Comparison of ENCODE assay signal across 20 cellular contexts in the genomic region with DNA sequence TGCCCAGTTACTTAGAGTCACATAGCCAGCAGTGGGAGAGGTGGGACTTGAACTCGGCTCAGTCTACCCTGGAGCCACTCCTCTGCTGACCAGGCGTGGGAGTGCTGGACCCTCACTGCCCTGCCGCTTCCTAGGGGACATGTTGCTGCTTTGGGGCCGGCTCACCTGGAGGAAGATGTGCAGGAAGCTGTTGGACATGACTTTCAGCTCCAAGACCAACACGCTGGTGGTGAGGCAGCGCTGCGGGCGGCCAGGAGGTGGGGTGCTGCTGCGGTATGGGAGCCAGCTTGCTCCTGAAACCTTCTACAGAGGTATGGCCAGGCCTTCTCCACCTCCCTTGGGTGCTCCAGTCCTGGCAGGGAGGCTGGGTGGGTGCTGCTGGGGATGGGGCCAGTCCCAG. TPM values are rescaled to one million over a fixed set of nuclear protein-coding genes. Genes with fewer than 3 reads are reported as not detected.
DNase-seq lines count a peak whose midpoint lies in the region; ATAC-seq and TF ChIP-seq lines count a peak whose summit lies in the region.
"Had no signal": no experiment of that assay in that cellular context is flagged by ENCODE, and none has a peak within 500 bp of the region (broad histone marks: within the 10 kb centered on the region; RNA-seq: fewer than 3 reads in every experiment).

No MANE protein-coding gene starts in this region.

- H3K27ac Mint-ChIP-seq in glutamatergic neuron (ENCODE audit: unreplicated experiment): no peak overlapping the region
- H3K27ac Mint-ChIP-seq: effector memory CD8-positive, alpha-beta T cell; immature natural killer cell had no signal

- TF ChIP-seq CTCF in DND-41 (IDR thresholded peaks at IDR 0.05; ENCODE audit: borderline replicate concordance, extremely low read depth, low read length, poor library complexity, severe bottlenecking): peak; percentile 38
- peak; percentile 39 for TF ChIP-seq CTCF in HEK293 (tag by site-specific recombination; IDR thresholded peaks at IDR 0.05)
- no peak for TF ChIP-seq CTCF in glutamatergic neuron (IDR thresholded peaks at IDR 0.05; ENCODE audit: partially characterized antibody, unreplicated experiment)

- no peak overlapping the region for H3K4me2 ChIP-seq in DND-41 (ENCODE audit: insufficient read depth, low read length)

- POLR2A ChIA-PET in HEK293 (lab: Yijun Ruan, JAX): no interaction called here

- H3K4me1 ChIP-seq in DND-41 (ENCODE audit: insufficient read depth, low read length) (peaks cover 21% of the 10 kb centered on the region), HEK293 (ENCODE audit: control insufficient read depth, insufficient read depth, low read length) (no peaks in the 10 kb centered on the region)

- H3K36me3 Mint-ChIP-seq in glutamatergic neuron (ENCODE audit: unreplicated experiment): no peaks in the 10 kb centered on the region
- H3K36me3 Mint-ChIP-seq: IgD-negative memory B cell, immature natural killer cell had no signal

- DNase-seq in DND-41 (no peak), RPMI8226 (peak; percentile 43), glutamatergic neuron (peak; percentile 45), AG08396 (ENCODE audit: low spot score) (no peak), NCI-H1105 treated with DMSO at 0.1 percent for 48 hours (lab: John Stamatoyannopoulos, UW) (no peak), EL (no peak)
- DNase-seq: activated CD4-positive, alpha-beta T cell treated with anti-CD3 and anti-CD28 coated beads for 4 hours; effector memory CD8-positive, alpha-beta T cell; heart left ventricle; immature natural killer cell; NCI-H1092 treated with DMSO at 0.1 percent for 48 hours; NCI-H526; Peyer's patch had no signal

- ATAC-seq in DND-41 (ENCODE audit: insufficient read depth, low read depth) (no peak), SK-N-SH treated with all-trans-retinoic acid at 6 μM for 48 hours (no peak)
- ATAC-seq: effector memory CD8-positive, alpha-beta T cell; heart left ventricle had no signal

- H3K79me2 ChIP-seq in DND-41 (ENCODE audit: insufficient read depth, low read length): no peaks in the 10 kb centered on the region

- H4K20me1 ChIP-seq in DND-41 (ENCODE audit: insufficient read depth, low read length): 0 out of 2 replicates have a peak, but pooled peaks cover 6% of the 10 kb centered on the region

- CTCF ChIA-PET in HEK293 (lab: Yijun Ruan, JAX): interaction anchor here (1.9 kb wide), 1 partner anchor 31 kb away, joined by 5 read pairs; no protein-coding TSS in a partner anchor

- H3K36me3 ChIP-seq in DND-41 (ENCODE audit: insufficient read depth, low read length) (no peaks in the 10 kb centered on the region), HEK293 (ENCODE audit: control insufficient read depth in 2 of 2, insufficient read depth in 1 of 2, low read length in 2 of 2) (peaks cover 0 to 7% of the 10 kb centered on the region in 2 experiments; a peak in 1 of 3 replicates)
- H3K36me3 ChIP-seq: heart left ventricle, Peyer's patch had no signal

- no peaks in the 10 kb centered on the region for H3K27me3 ChIP-seq in DND-41 (ENCODE audit: insufficient read depth, low read length, poor library complexity)
- H3K27me3 ChIP-seq: heart left ventricle, Peyer's patch had no signal

- H3K9me3 ChIP-seq in DND-41 (ENCODE audit: insufficient read depth, low read length, severe bottlenecking) (no peaks in the 10 kb centered on the region), HEK293 (ENCODE audit: control insufficient read depth, insufficient read depth, low read depth, low read length) (no peaks in the 10 kb centered on the region)
- H3K9me3 ChIP-seq: Caco-2, heart left ventricle, Peyer's patch had no signal

- H3K27ac ChIP-seq in DND-41 (ENCODE audit: low read length) (no peak overlapping the region), HEK293 (ENCODE audit: extremely low read depth, low read depth, low read length) (no peak overlapping the region)
- H3K27ac ChIP-seq: heart left ventricle, Peyer's patch, SK-N-MC had no signal

- no peak overlapping the region for H2AFZ ChIP-seq in DND-41 (ENCODE audit: low read depth, low read length)

- H3K4me3 Mint-ChIP-seq in glutamatergic neuron (ENCODE audit: unreplicated experiment): no peak overlapping the region
- H3K4me3 Mint-ChIP-seq: central memory CD8-positive, alpha-beta T cell; effector memory CD8-positive, alpha-beta T cell; IgD-negative memory B cell; immature natural killer cell had no signal

- H3K9ac ChIP-seq in DND-41 (ENCODE audit: low read depth, low read length): no peak overlapping the region

- H3K4me3 ChIP-seq in DND-41 (ENCODE audit: low read depth in 1 of 2, low read length in 2 of 2): no peak overlapping the region
- no peak overlapping the region for H3K4me3 ChIP-seq in HEK293 (ENCODE audit: low read depth, low read length)
- H3K4me3 ChIP-seq: heart left ventricle, lung, Peyer's patch, SK-N-MC had no signal

- H3K9me3 Mint-ChIP-seq in glutamatergic neuron (ENCODE audit: unreplicated experiment): peaks cover 2% of the 10 kb centered on the region
- H3K9me3 Mint-ChIP-seq: central memory CD8-positive, alpha-beta T cell; effector memory CD8-positive, alpha-beta T cell; immature natural killer cell had no signal

- peaks cover 11% of the 10 kb centered on the region for H3K4me1 Mint-ChIP-seq in glutamatergic neuron (ENCODE audit: low read depth, unreplicated experiment)

- H3K27me3 Mint-ChIP-seq in glutamatergic neuron (ENCODE audit: unreplicated experiment): peaks cover 3% of the 10 kb centered on the region
- H3K27me3 Mint-ChIP-seq: IgD-negative memory B cell had no signal

TF ChIP-seq in HEK293, 187 proteins besides CTCF, POLR2A, EP300 and RAD21:
- TF ChIP-seq ZNF529 (tag by site-specific recombination; IDR thresholded peaks at IDR 0.05; ENCODE audit: insufficient replicate concordance) (no peak), ZNF423 (tag by site-specific recombination; IDR thresholded peaks at IDR 0.05) (peak; percentile 45; the same call in 1 of the 2 replicates), KLF9 (tag by site-specific recombination; IDR thresholded peaks at IDR 0.05; ENCODE audit: low read depth) (no peak)
TF ChIP-seq in HEK293: peak in this region for 1.

TF ChIP-seq in SK-N-SH treated with all-trans-retinoic acid at 6 μM for 48 hours, 23 proteins besides CTCF, POLR2A, EP300 and RAD21:
- no peak for TF ChIP-seq ZC3H10 (CRISPR knock-in tag; IDR thresholded peaks at IDR 0.05)
- no peak for TF ChIP-seq OSR1 (CRISPR knock-in tag; IDR thresholded peaks at IDR 0.05)
- no peak for TF ChIP-seq CREB5 (CRISPR knock-in tag; IDR thresholded peaks at IDR 0.05; ENCODE audit: low read depth)
- TF ChIP-seq TOX (CRISPR knock-in tag; IDR thresholded peaks at IDR 0.05; ENCODE audit: borderline replicate concordance): no peak
- TF ChIP-seq ZNF8 (CRISPR knock-in tag; IDR thresholded peaks at IDR 0.05): no peak
- no peak for TF ChIP-seq ESRRG (CRISPR knock-in tag; IDR thresholded peaks at IDR 0.05)
- TF ChIP-seq BACH2 (CRISPR knock-in tag; IDR thresholded peaks at IDR 0.05; ENCODE audit: borderline replicate concordance): no peak

RNA-seq across cellular contexts. Expression of gene CACFD1, which starts 3.4 kb away (rescaled TPM):
- total RNA-seq in glutamatergic neuron (ENCODE audit: unreplicated experiment): 45.4 TPM

RNA-seq across cellular contexts. Expression of gene SLC2A6, which starts 22.5 kb away (rescaled TPM):
- 104 TPM for total RNA-seq in glutamatergic neuron (ENCODE audit: unreplicated experiment)

RNA-seq across cellular contexts. Expression of gene ADAMTS13, which starts 34.2 kb away (rescaled TPM):
- total RNA-seq in glutamatergic neuron (ENCODE audit: unreplicated experiment): 27.9 TPM

RNA-seq across cellular contexts. Expression of gene REXO4, which starts 38.6 kb away (rescaled TPM):
- 20.4 TPM for total RNA-seq in glutamatergic neuron (ENCODE audit: unreplicated experiment)

Comparison
In these comparisons a context has a peak if more than half of its experiments do, and no peak if none do; other contexts are left out.
1. DNase-seq: peak in RPMI8226 (single experiment) and glutamatergic neuron (single experiment); none in DND-41 (single experiment), AG08396 (single experiment), NCI-H1105 treated with DMSO at 0.1 percent for 48 hours (single experiment) and EL (single experiment).